In the genomic region with DNA sequence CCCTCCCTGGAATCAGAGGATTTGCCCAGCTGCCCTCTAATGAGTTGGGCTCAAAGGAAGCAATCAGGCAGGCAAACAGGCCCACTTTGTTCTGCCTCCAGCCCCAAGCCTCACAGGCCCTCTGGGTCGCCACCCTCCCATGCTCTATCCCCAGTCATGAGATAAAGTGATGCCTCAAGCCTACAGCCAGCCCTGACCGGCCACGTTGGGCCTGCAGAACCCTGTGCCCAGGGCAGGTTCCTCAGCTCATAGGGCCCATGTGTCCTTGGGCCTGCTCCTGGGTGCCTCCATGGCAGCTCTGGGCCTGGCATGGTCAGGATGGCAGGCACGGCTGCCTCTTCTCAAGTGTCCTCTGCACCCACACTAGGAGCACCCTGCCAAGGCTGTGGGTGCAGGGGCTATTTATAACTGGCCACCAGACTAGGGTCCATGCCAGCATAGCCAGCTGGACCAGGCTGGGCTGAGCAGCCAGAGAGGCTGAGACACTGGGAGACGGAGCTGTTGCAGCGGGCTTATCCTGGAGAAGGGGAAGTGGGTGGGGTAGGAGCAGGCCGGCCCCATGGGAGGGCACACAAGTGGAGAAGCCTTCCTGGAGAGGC, we compare ENCODE assay signal across 10 cellular contexts. TPM values are rescaled to one million over a fixed set of nuclear protein-coding genes. Genes with fewer than 3 reads are reported as not detected.
A peak's percentile ranks its signal among the peaks of the same experiment; 100 is the strongest.
DNase-seq lines count a peak whose midpoint lies in the region; ATAC-seq and TF ChIP-seq lines count a peak whose summit lies in the region.
"Had no signal": no experiment of that assay in that cellular context is flagged by ENCODE, and none has a peak within 500 bp of the region (broad histone marks: within the 10 kb centered on the region; RNA-seq: fewer than 3 reads in every experiment).

No MANE protein-coding gene starts in this region.

- H3K4me3 ChIP-seq in upper lobe of right lung = no peak overlapping the region

- peaks cover 29% of the 10 kb centered on the region for H3K36me3 Mint-ChIP-seq in activated naive CD4-positive, alpha-beta T cell treated with anti-CD3 and anti-CD28 coated beads for 36 hours (ENCODE audit: low read depth)
- H3K36me3 Mint-ChIP-seq in neural crest cell (ENCODE audit: low read depth) = no peaks in the 10 kb centered on the region

- CTCF ChIA-PET in activated naive CD4-positive, alpha-beta T cell treated with anti-CD3 and anti-CD28 coated beads for 36 hours (lab: Charles Lee) = interaction anchor here (4.8 to 27.8 kb wide), 3 partner anchors 20 to 56 kb away, joined by 21 to 848 read pairs (median 23); no protein-coding TSS in a partner anchor

- H3K4me1 Mint-ChIP-seq in activated naive CD4-positive, alpha-beta T cell treated with anti-CD3 and anti-CD28 coated beads for 36 hours (ENCODE audit: low read depth) = peaks cover 58% of the 10 kb centered on the region
- peaks cover 43% of the 10 kb centered on the region for H3K4me1 Mint-ChIP-seq in neural crest cell

- intact Hi-C loops in activated naive CD4-positive, alpha-beta T cell treated with anti-CD3 and anti-CD28 coated beads for 36 hours (cut with micrococcal nuclease) = no loop called here
- intact Hi-C loops in upper lobe of right lung (cut with DNase I) = no loop called here

- peak overlapping the region; percentile 71 for H3K27ac Mint-ChIP-seq in activated naive CD4-positive, alpha-beta T cell treated with anti-CD3 and anti-CD28 coated beads for 36 hours
- H3K27ac Mint-ChIP-seq in neural crest cell (ENCODE audit: unreplicated experiment) = peak overlapping the region; percentile 27

- H3K36me3 ChIP-seq in upper lobe of right lung = peaks cover 31% of the 10 kb centered on the region

- peaks cover 56% of the 10 kb centered on the region for H3K4me1 ChIP-seq in upper lobe of right lung

- ATAC-seq in upper lobe of right lung = peak; percentile 56
- ATAC-seq in HG03469 (IDR thresholded peaks at IDR 0.05; ENCODE audit: unreplicated experiment) = no peak
- ATAC-seq in HG02763 (IDR thresholded peaks at IDR 0.05; ENCODE audit: unreplicated experiment) = no peak

- no peaks in the 10 kb centered on the region for H3K9me3 ChIP-seq in upper lobe of right lung

- DNase-seq in activated naive CD4-positive, alpha-beta T cell treated with anti-CD3 and anti-CD28 coated beads for 36 hours = no peak
- DNase-seq in activated naive CD4-positive, alpha-beta T cell (lab: John Stamatoyannopoulos, UW) = no peak
- DNase-seq in epidermal melanocyte (ENCODE audit: insufficient read length, low spot score) (peak; percentile 92), neural crest cell (ENCODE audit: low read depth, low spot score) (no peak), upper lobe of right lung (no peak), NCI-H187 (lab: John Stamatoyannopoulos, UW) (no peak)
- DNase-seq: erythroblast, NCI-H1105 had no signal

- no peaks in the 10 kb centered on the region for H3K27me3 Mint-ChIP-seq in activated naive CD4-positive, alpha-beta T cell treated with anti-CD3 and anti-CD28 coated beads for 36 hours (ENCODE audit: low read depth)
- no peaks in the 10 kb centered on the region for H3K27me3 Mint-ChIP-seq in neural crest cell (ENCODE audit: low read depth)

- no peak overlapping the region for H3K4me3 Mint-ChIP-seq in activated naive CD4-positive, alpha-beta T cell treated with anti-CD3 and anti-CD28 coated beads for 36 hours
- H3K4me3 Mint-ChIP-seq in neural crest cell = no peak overlapping the region

- no peaks in the 10 kb centered on the region for H3K9me3 Mint-ChIP-seq in activated naive CD4-positive, alpha-beta T cell treated with anti-CD3 and anti-CD28 coated beads for 36 hours
- H3K9me3 Mint-ChIP-seq in neural crest cell = no peaks in the 10 kb centered on the region

- H3K27ac ChIP-seq in upper lobe of right lung = no peak overlapping the region

- H3K27me3 ChIP-seq in upper lobe of right lung = no peaks in the 10 kb centered on the region

- TF ChIP-seq CTCF in neural crest cell (conservative IDR thresholded peaks at IDR 0.05) (no peak), upper lobe of right lung (IDR thresholded peaks at IDR 0.05) (no peak)

RNA-seq across cellular contexts. Expression of gene HDAC7, which starts 20.2 kb away (rescaled TPM):
- total RNA-seq in activated naive CD4-positive, alpha-beta T cell treated with anti-CD3 and anti-CD28 coated beads for 36 hours = 100 to 1,000 TPM; 272 to 289 TPM
- 76.0 and 76.6 TPM in 2 replicates for total RNA-seq in neural crest cell
- total RNA-seq in upper lobe of right lung = 135 TPM

RNA-seq across cellular contexts. Expression of gene SLC48A1, which starts 26.4 kb away (rescaled TPM):
- total RNA-seq in activated naive CD4-positive, alpha-beta T cell treated with anti-CD3 and anti-CD28 coated beads for 36 hours = 10 to 100 TPM; 16.6 to 21.0 TPM
- 11.6 and 13.0 TPM in 2 replicates for total RNA-seq in neural crest cell
- total RNA-seq in upper lobe of right lung = 40.9 TPM

RNA-seq across cellular contexts. Expression of gene RAPGEF3, which starts 40.8 kb away (rescaled TPM):
- 1 to 10 TPM; 1.5 to 1.6 TPM for total RNA-seq in activated naive CD4-positive, alpha-beta T cell treated with anti-CD3 and anti-CD28 coated beads for 36 hours
- total RNA-seq in neural crest cell (0.89 and 1.4 TPM in 2 replicates), upper lobe of right lung (69.6 TPM)

Comparison
In these comparisons a context has a peak if more than half of its experiments do, and no peak if none do; other contexts are left out.
1. RNA of gene RAPGEF3, which starts 40.8 kb away (total RNA-seq): 69.6 TPM in upper lobe of right lung (single experiment); 1.5 to 1.6 TPM in activated naive CD4-positive, alpha-beta T cell treated with anti-CD3 and anti-CD28 coated beads for 36 hours and 0.89 to 1.4 TPM in neural crest cell; every median in the first group is over 10 times any median in the second.